1 cellular context compared by ENCODE assay signal in the genomic region with DNA sequence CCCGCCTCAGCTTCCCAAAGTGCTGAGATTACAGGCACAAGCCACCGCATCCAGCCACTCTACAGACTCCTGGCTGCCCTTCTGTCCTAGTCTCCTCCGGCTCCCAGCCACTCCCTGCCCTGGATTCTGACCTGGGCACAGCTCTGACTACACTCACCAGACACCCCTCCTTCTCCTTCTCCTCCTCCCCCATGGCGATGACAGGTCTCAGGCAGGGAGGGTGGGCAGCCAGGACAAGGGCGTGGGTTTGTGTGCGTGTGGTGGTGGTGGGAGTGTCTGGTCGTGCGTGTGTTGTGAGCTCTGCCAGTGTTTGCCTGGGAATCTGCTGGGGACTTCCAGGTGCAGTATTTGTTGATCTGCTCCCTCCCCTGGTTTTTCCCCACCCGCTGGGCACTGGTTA.
TF ChIP-seq lines count a peak whose summit lies in the region.

No MANE protein-coding gene starts in this region.

TF ChIP-seq in HEK293, 187 proteins besides CTCF, POLR2A, EP300 and RAD21 (continued from another document):
- TF ChIP-seq, protein P1, sequence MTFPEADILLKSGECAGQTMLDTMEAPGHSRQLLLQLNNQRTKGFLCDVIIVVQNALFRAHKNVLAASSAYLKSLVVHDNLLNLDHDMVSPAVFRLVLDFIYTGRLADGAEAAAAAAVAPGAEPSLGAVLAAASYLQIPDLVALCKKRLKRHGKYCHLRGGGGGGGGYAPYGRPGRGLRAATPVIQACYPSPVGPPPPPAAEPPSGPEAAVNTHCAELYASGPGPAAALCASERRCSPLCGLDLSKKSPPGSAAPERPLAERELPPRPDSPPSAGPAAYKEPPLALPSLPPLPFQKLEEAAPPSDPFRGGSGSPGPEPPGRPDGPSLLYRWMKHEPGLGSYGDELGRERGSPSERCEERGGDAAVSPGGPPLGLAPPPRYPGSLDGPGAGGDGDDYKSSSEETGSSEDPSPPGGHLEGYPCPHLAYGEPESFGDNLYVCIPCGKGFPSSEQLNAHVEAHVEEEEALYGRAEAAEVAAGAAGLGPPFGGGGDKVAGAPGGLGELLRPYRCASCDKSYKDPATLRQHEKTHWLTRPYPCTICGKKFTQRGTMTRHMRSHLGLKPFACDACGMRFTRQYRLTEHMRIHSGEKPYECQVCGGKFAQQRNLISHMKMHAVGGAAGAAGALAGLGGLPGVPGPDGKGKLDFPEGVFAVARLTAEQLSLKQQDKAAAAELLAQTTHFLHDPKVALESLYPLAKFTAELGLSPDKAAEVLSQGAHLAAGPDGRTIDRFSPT (tag by site-specific recombination; IDR thresholded peaks at IDR 0.05) = no peak
- peak; percentile 48; the same call in 1 of the 2 replicates for TF ChIP-seq GLIS1 (tag by site-specific recombination; IDR thresholded peaks at IDR 0.05)
- no peak for TF ChIP-seq ZNF837 (tag by site-specific recombination; IDR thresholded peaks at IDR 0.05)
- TF ChIP-seq ZNF571 (tag by site-specific recombination; IDR thresholded peaks at IDR 0.05) = no peak
- TF ChIP-seq, protein P2, sequence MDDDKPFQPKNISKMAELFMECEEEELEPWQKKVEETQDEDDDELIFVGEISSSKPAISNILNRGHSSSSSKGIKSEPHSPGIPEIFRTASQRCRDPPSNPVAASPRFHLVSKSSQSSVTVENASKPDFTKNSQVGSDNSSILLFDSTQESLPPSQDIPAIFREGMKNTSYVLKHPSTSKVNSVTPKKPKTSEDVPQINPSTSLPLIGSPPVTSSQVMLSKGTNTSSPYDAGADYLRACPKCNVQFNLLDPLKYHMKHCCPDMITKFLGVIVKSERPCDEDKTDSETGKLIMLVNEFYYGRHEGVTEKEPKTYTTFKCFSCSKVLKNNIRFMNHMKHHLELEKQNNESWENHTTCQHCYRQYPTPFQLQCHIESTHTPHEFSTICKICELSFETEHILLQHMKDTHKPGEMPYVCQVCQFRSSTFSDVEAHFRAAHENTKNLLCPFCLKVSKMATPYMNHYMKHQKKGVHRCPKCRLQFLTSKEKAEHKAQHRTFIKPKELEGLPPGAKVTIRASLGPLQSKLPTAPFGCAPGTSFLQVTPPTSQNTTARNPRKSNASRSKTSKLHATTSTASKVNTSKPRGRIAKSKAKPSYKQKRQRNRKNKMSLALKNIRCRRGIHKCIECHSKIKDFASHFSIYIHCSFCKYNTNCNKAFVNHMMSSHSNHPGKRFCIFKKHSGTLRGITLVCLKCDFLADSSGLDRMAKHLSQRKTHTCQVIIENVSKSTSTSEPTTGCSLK (tag by site-specific recombination; IDR thresholded peaks at IDR 0.05) = no peak
- TF ChIP-seq, protein P3, sequence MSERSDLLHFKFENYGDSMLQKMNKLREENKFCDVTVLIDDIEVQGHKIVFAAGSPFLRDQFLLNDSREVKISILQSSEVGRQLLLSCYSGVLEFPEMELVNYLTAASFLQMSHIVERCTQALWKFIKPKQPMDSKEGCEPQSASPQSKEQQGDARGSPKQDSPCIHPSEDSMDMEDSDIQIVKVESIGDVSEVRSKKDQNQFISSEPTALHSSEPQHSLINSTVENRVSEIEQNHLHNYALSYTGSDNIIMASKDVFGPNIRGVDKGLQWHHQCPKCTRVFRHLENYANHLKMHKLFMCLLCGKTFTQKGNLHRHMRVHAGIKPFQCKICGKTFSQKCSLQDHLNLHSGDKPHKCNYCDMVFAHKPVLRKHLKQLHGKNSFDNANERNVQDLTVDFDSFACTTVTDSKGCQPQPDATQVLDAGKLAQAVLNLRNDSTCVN (tag by site-specific recombination; optimal IDR thresholded peaks at IDR 0.05) = no peak
- TF ChIP-seq ZNF19 (tag by site-specific recombination; IDR thresholded peaks at IDR 0.05; ENCODE audit: low read depth) = no peak
- TF ChIP-seq SP3 (tag by site-specific recombination; IDR thresholded peaks at IDR 0.05) = no peak
- TF ChIP-seq, protein P4, sequence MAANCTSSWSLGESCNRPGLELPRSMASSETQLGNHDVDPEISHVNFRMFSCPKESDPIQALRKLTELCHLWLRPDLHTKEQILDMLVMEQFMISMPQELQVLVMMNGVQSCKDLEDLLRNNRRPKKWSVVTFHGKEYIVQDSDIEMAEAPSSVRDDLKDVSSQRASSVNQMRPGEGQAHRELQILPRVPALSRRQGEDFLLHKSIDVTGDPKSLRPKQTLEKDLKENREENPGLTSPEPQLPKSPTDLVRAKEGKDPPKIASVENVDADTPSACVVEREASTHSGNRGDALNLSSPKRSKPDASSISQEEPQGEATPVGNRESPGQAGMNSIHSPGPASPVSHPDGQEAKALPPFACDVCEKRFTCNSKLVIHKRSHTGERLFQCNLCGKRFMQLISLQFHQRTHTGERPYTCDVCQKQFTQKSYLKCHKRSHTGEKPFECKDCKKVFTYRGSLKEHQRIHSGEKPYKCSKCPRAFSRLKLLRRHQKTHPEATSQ (tag by site-specific recombination; IDR thresholded peaks at IDR 0.05) = no peak
- no peak for TF ChIP-seq ZNF10 (tag by site-specific recombination; IDR thresholded peaks at IDR 0.05)
- peak; percentile 7; the same call in 1 of the 2 replicates for TF ChIP-seq ZIC2 (tag by site-specific recombination; IDR thresholded peaks at IDR 0.05)
- no peak for TF ChIP-seq ZNF776 (tag by site-specific recombination; IDR thresholded peaks at IDR 0.05; ENCODE audit: borderline replicate concordance)
- no peak for TF ChIP-seq ZNF544 (tag by site-specific recombination; IDR thresholded peaks at IDR 0.05)
- TF ChIP-seq SETDB1 (IDR thresholded peaks at IDR 0.05; ENCODE audit: insufficient read length, low read length) = no peak
- peak; percentile 95 for TF ChIP-seq ZFHX2 (tag by site-specific recombination; conservative IDR thresholded peaks at IDR 0.05)
- no peak for TF ChIP-seq SCRT2 (tag by site-specific recombination; IDR thresholded peaks at IDR 0.05)
- TF ChIP-seq EGR2 (tag by site-specific recombination; IDR thresholded peaks at IDR 0.05; ENCODE audit: low read depth) = peak; percentile 98
- TF ChIP-seq, protein P5, sequence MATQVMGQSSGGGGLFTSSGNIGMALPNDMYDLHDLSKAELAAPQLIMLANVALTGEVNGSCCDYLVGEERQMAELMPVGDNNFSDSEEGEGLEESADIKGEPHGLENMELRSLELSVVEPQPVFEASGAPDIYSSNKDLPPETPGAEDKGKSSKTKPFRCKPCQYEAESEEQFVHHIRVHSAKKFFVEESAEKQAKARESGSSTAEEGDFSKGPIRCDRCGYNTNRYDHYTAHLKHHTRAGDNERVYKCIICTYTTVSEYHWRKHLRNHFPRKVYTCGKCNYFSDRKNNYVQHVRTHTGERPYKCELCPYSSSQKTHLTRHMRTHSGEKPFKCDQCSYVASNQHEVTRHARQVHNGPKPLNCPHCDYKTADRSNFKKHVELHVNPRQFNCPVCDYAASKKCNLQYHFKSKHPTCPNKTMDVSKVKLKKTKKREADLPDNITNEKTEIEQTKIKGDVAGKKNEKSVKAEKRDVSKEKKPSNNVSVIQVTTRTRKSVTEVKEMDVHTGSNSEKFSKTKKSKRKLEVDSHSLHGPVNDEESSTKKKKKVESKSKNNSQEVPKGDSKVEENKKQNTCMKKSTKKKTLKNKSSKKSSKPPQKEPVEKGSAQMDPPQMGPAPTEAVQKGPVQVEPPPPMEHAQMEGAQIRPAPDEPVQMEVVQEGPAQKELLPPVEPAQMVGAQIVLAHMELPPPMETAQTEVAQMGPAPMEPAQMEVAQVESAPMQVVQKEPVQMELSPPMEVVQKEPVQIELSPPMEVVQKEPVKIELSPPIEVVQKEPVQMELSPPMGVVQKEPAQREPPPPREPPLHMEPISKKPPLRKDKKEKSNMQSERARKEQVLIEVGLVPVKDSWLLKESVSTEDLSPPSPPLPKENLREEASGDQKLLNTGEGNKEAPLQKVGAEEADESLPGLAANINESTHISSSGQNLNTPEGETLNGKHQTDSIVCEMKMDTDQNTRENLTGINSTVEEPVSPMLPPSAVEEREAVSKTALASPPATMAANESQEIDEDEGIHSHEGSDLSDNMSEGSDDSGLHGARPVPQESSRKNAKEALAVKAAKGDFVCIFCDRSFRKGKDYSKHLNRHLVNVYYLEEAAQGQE (tag by site-specific recombination; IDR thresholded peaks at IDR 0.05) = no peak
- TF ChIP-seq ZNF549 (tag by site-specific recombination; IDR thresholded peaks at IDR 0.05) = no peak
- no peak for TF ChIP-seq ZNF155 (tag by site-specific recombination; IDR thresholded peaks at IDR 0.05)
